In the genomic region with DNA sequence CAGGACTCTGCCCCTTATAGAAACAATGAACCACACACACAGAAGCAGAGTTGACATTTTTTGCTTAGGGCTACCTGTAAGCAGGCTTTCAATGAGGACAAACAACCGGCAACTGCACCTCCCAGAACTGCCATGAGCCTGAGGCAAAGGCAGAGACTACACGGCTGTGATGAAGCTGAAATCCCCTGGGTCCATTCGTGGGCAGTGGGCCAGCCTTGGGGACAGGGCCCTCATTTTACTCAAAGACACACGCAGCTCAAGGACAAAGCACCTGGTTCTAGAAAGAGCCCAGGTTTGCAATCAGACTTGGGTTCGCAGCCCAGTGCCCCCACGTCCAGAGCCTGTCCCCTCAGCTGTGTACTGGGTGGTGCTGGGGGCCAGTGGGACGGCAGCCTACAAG, we compare ENCODE assay signal across 12 cellular contexts. TPM values are rescaled to one million over a fixed set of nuclear protein-coding genes. Genes with fewer than 3 reads are reported as not detected.
A peak's percentile ranks its signal among the peaks of the same experiment; 100 is the strongest.
DNase-seq lines count a peak whose midpoint lies in the region; ATAC-seq and TF ChIP-seq lines count a peak whose summit lies in the region.
"Had no signal": no experiment of that assay in that cellular context is flagged by ENCODE, and none has a peak within 500 bp of the region (broad histone marks: within the 10 kb centered on the region; RNA-seq: fewer than 3 reads in every experiment).

No MANE protein-coding gene starts in this region.

- peaks cover 4% of the 10 kb centered on the region for H3K36me3 Mint-ChIP-seq in T-cell
- H3K36me3 Mint-ChIP-seq in T-helper 2 cell treated with Interferon-gamma antibody and Interleukin-4, amounts not matched to agents 5 μg/mL and 100 μg/mL, for 36 hours (ENCODE audit: low read depth): no peaks in the 10 kb centered on the region

- H3K27ac Mint-ChIP-seq in T-cell: no peak overlapping the region
- H3K27ac Mint-ChIP-seq in T-helper 2 cell treated with Interferon-gamma antibody and Interleukin-4, amounts not matched to agents 5 μg/mL and 100 μg/mL, for 36 hours: no peak overlapping the region

- ATAC-seq in lower lobe of right lung: no peak
- ATAC-seq in T-cell (replicated peaks in 1 of 4): no peak

- peaks cover 5 to 13% (median 10%) of the 10 kb centered on the region in 3 donors for H3K9me3 Mint-ChIP-seq in T-cell
- H3K9me3 Mint-ChIP-seq in T-helper 2 cell treated with Interferon-gamma antibody and Interleukin-4, amounts not matched to agents 5 μg/mL and 100 μg/mL, for 36 hours: no peaks in the 10 kb centered on the region

- H3K36me3 ChIP-seq in SJCRH30 (no peaks in the 10 kb centered on the region), lower lobe of right lung (no peaks in the 10 kb centered on the region), suprapubic skin (no peaks in the 10 kb centered on the region)

- H3K27me3 ChIP-seq in SJCRH30 (no peaks in the 10 kb centered on the region), lower lobe of right lung (ENCODE audit: low read depth) (no peaks in the 10 kb centered on the region), suprapubic skin (no peaks in the 10 kb centered on the region)

- H3K4me1 ChIP-seq in SJCRH30: peaks cover 34% of the 10 kb centered on the region
- peaks cover 33% of the 10 kb centered on the region for H3K4me1 ChIP-seq in lower lobe of right lung
- peaks cover 4% of the 10 kb centered on the region for H3K4me1 ChIP-seq in suprapubic skin

- H3K4me3 Mint-ChIP-seq in T-cell: no peak overlapping the region
- H3K4me3 Mint-ChIP-seq in T-helper 2 cell treated with Interferon-gamma antibody and Interleukin-4, amounts not matched to agents 5 μg/mL and 100 μg/mL, for 36 hours: no peak overlapping the region

- POLR2A ChIA-PET in T-cell (lab: Charles Lee): no interaction called here

- WGBS in suprapubic skin: 67% methylated on average over 7 of the region's 7 CpGs

- H3K4me1 Mint-ChIP-seq in T-cell: peaks cover 3 to 9% (median 6%) of the 10 kb centered on the region in 3 donors
- no peaks in the 10 kb centered on the region for H3K4me1 Mint-ChIP-seq in T-helper 2 cell treated with Interferon-gamma antibody and Interleukin-4, amounts not matched to agents 5 μg/mL and 100 μg/mL, for 36 hours (ENCODE audit: low read depth)

- H3K4me3 ChIP-seq in SJCRH30: peak overlapping the region; percentile 3
- no peak overlapping the region for H3K4me3 ChIP-seq in lower lobe of right lung
- no peak overlapping the region for H3K4me3 ChIP-seq in suprapubic skin

- TF ChIP-seq EP300 in suprapubic skin (IDR thresholded peaks at IDR 0.05): no peak

- peaks cover 8% of the 10 kb centered on the region; the same call in 1 of the 2 replicates for H3K9me3 ChIP-seq in SJCRH30 (replicated peaks)
- peaks cover 12% of the 10 kb centered on the region for H3K9me3 ChIP-seq in lower lobe of right lung
- no peaks in the 10 kb centered on the region for H3K9me3 ChIP-seq in suprapubic skin

- DNase-seq in NCI-H82 (lab: John Stamatoyannopoulos, UW): peak; percentile 39
- DNase-seq in NCI-H82 treated with DMSO at 0.1 percent for 48 hours (lab: John Stamatoyannopoulos, UW; ENCODE audit: unreplicated experiment): no peak
- peak; percentile 78 to 84 for DNase-seq in SJCRH30
- DNase-seq in lower lobe of right lung: no peak
- DNase-seq in suprapubic skin (ENCODE audit: low spot score in 2 of 2): peak in 1 of 2 donors; percentile 79
- no peak for DNase-seq in stimulated activated CD4-positive, alpha-beta T cell treated with anti-CD3 and anti-CD28 coated beads, Interleukin-1b, Interleukin-23, amount 100 ng/mL, for 48 hours
- DNase-seq in T-cell: no peak
- no peak for DNase-seq in T-helper 2 cell treated with Interferon-gamma antibody and Interleukin-4, amounts not matched to agents 5 μg/mL and 100 μg/mL, for 36 hours (ENCODE audit: low spot score)
- DNase-seq: activated CD4-positive, alpha-beta T cell treated with anti-CD3 and anti-CD28 coated beads, Interleukin-2, amount 50 U/mL, for 4 hours; activated gamma-delta T cell; effector CD8-positive, alpha-beta T cell; T-helper 2 cell had no signal

- TF ChIP-seq CTCF in lower lobe of right lung (IDR thresholded peaks at IDR 0.05) (no peak), suprapubic skin (IDR thresholded peaks at IDR 0.05) (no peak)

- H3K27ac ChIP-seq in SJCRH30 (peak overlapping the region; percentile 66), lower lobe of right lung (peak overlapping the region; percentile 77), suprapubic skin (peak overlapping the region; percentile 57)

- intact Hi-C loops in lower lobe of right lung (cut with DNase I): no loop called here

- TF ChIP-seq POLR2A in suprapubic skin (IDR thresholded peaks at IDR 0.05): no peak

- H3K27me3 Mint-ChIP-seq in T-cell: peaks cover 3 to 16% of the 10 kb centered on the region in 2 donors
- peaks cover 10% of the 10 kb centered on the region for H3K27me3 Mint-ChIP-seq in T-helper 2 cell treated with Interferon-gamma antibody and Interleukin-4, amounts not matched to agents 5 μg/mL and 100 μg/mL, for 36 hours (ENCODE audit: low read depth)

- CTCF ChIA-PET in T-cell (lab: Charles Lee): no interaction called here

RNA-seq across cellular contexts. Expression of a gene that starts 18.0 kb away (rescaled TPM):
- total RNA-seq in SJCRH30 (2014; rRNA removed; shearing (Covaris generic)): 8.3 and 10.9 TPM in 2 replicates
- total RNA-seq in lower lobe of right lung (57.7 TPM), suprapubic skin (10 to 100 TPM in 3 of 4 donors, 1 to 10 TPM in 1; 6.2 to 24.0 (median 18.3) TPM), T-cell (10 to 100 TPM in 1 of 5 donors, 1 to 10 TPM in 4; 3.6 to 12.3 (median 4.2) TPM)

Comparison
In these comparisons a context has a peak if more than half of its experiments do, and no peak if none do; other contexts are left out.
1. DNase-seq: peak in NCI-H82 (single experiment) and SJCRH30 (2 of 2); none in NCI-H82 treated with DMSO at 0.1 percent for 48 hours (single experiment), lower lobe of right lung (single experiment), stimulated activated CD4-positive, alpha-beta T cell treated with anti-CD3 and anti-CD28 coated beads, Interleukin-1b, Interleukin-23, amount 100 ng/mL, for 48 hours (single experiment), T-cell (0 of 34) and T-helper 2 cell treated with Interferon-gamma antibody and Interleukin-4, amounts not matched to agents 5 μg/mL and 100 μg/mL, for 36 hours (single experiment).
2. Peak in every context shown above with its lines, with median percentiles within 50 percentile points of each other: H3K27ac ChIP-seq.